Comparison of ENCODE assay signal across 16 cellular contexts in genomic region chr3:59578129-59578528, GRCh38.
DNase-seq lines count a peak whose midpoint lies in the region; ATAC-seq and TF ChIP-seq lines count a peak whose summit lies in the region.
"Had no signal": no experiment of that assay in that cellular context is flagged by ENCODE, and none has a peak within 500 bp of the region (broad histone marks: within the 10 kb centered on the region; RNA-seq: fewer than 3 reads in every experiment).

No MANE protein-coding gene starts in this region.

- no peak overlapping the region for H2AFZ ChIP-seq in DND-41 (ENCODE audit: low read depth, low read length)

- peak overlapping the region; percentile 33; the same call in 1 of the 2 replicates for H3K27ac ChIP-seq in DND-41 (ENCODE audit: low read length)
- H3K27ac ChIP-seq: BLaER1 had no signal

- intact Hi-C loops in activated T-helper 1 cell treated with anti-CD3 and anti-CD28 coated beads, Interleukin-12 subunit alpha, Interleukin-12 subunit beta, Interleukin-2, Interleukin-4 antibody, amounts not matched to agents 30 ng/mL and 10 ng/mL and 1 ng/mL, durations not matched to agents 14 hours and 24 hours and 36 hours (cut with micrococcal nuclease) = loop anchor here (5.0 to 10.0 kb wide), 2 partner anchors 207 to 499 kb away; no protein-coding TSS in a partner anchor

- no peak overlapping the region for H3K4me3 Mint-ChIP-seq in activated T-helper 1 cell treated with anti-CD3 and anti-CD28 coated beads, Interleukin-12 subunit alpha, Interleukin-12 subunit beta, Interleukin-2, Interleukin-4 antibody, amounts not matched to agents 30 ng/mL and 10 ng/mL and 1 ng/mL, durations not matched to agents 14 hours and 24 hours and 36 hours
- no peak overlapping the region for H3K4me3 Mint-ChIP-seq in neural crest cell
- H3K4me3 Mint-ChIP-seq: CD14-positive monocyte; CD4-positive, alpha-beta memory T cell; H9 had no signal

- no peaks in the 10 kb centered on the region for H4K20me1 ChIP-seq in DND-41 (ENCODE audit: insufficient read depth, low read length)
- H4K20me1 ChIP-seq: BLaER1 had no signal

- H3K36me3 ChIP-seq in DND-41 (ENCODE audit: insufficient read depth, low read length) = no peaks in the 10 kb centered on the region
- H3K36me3 ChIP-seq: BLaER1 had no signal

- peaks cover 4% of the 10 kb centered on the region for H3K4me1 Mint-ChIP-seq in activated T-helper 1 cell treated with anti-CD3 and anti-CD28 coated beads, Interleukin-12 subunit alpha, Interleukin-12 subunit beta, Interleukin-2, Interleukin-4 antibody, amounts not matched to agents 30 ng/mL and 10 ng/mL and 1 ng/mL, durations not matched to agents 14 hours and 24 hours and 36 hours (ENCODE audit: low read depth)
- H3K4me1 Mint-ChIP-seq in neural crest cell = no peaks in the 10 kb centered on the region
- H3K4me1 Mint-ChIP-seq: CD14-positive monocyte, H9 had no signal

- H3K27ac Mint-ChIP-seq in activated T-helper 1 cell treated with anti-CD3 and anti-CD28 coated beads, Interleukin-12 subunit alpha, Interleukin-12 subunit beta, Interleukin-2, Interleukin-4 antibody, amounts not matched to agents 30 ng/mL and 10 ng/mL and 1 ng/mL, durations not matched to agents 14 hours and 24 hours and 36 hours = peak overlapping the region; percentile 19
- peak overlapping the region; percentile 19 for H3K27ac Mint-ChIP-seq in neural crest cell (ENCODE audit: unreplicated experiment)
- H3K27ac Mint-ChIP-seq: H9 had no signal

- H3K36me3 Mint-ChIP-seq in activated T-helper 1 cell treated with anti-CD3 and anti-CD28 coated beads, Interleukin-12 subunit alpha, Interleukin-12 subunit beta, Interleukin-2, Interleukin-4 antibody, amounts not matched to agents 30 ng/mL and 10 ng/mL and 1 ng/mL, durations not matched to agents 14 hours and 24 hours and 36 hours (ENCODE audit: low read depth) = no peaks in the 10 kb centered on the region
- H3K36me3 Mint-ChIP-seq in neural crest cell (ENCODE audit: low read depth) = no peaks in the 10 kb centered on the region
- H3K36me3 Mint-ChIP-seq: CD14-positive monocyte had no signal

- no peak overlapping the region for H3K4me3 ChIP-seq in DND-41 (ENCODE audit: low read depth in 1 of 2, low read length in 2 of 2)
- H3K4me3 ChIP-seq: BLaER1 had no signal

- no peak overlapping the region for H3K4me2 ChIP-seq in DND-41 (ENCODE audit: insufficient read depth, low read length)
- H3K4me2 ChIP-seq: BLaER1 had no signal

- no peaks in the 10 kb centered on the region for H3K9me3 ChIP-seq in DND-41 (ENCODE audit: insufficient read depth, low read length, severe bottlenecking)

- TF ChIP-seq CTCF in DND-41 (IDR thresholded peaks at IDR 0.05; ENCODE audit: borderline replicate concordance, extremely low read depth, low read length, poor library complexity, severe bottlenecking) (no peak), neural crest cell (conservative IDR thresholded peaks at IDR 0.05) (no peak)

- no peak overlapping the region for H3K9ac ChIP-seq in DND-41 (ENCODE audit: low read depth, low read length)
- H3K9ac ChIP-seq: BLaER1 had no signal

- DNase-seq in DND-41 (no peak), neural crest cell (ENCODE audit: low read depth, low spot score) (no peak), NCI-H1048 (lab: John Stamatoyannopoulos, UW) (no peak), SW480 (ENCODE audit: low spot score) (no peak)
- DNase-seq in activated T-helper 1 cell treated with anti-CD3 and anti-CD28 coated beads, Interleukin-12 subunit alpha, Interleukin-12 subunit beta, Interleukin-2, Interleukin-4 antibody, amounts not matched to agents 30 ng/mL and 10 ng/mL and 1 ng/mL, durations not matched to agents 14 hours and 24 hours and 36 hours (ENCODE audit: low spot score) = no peak
- DNase-seq in stimulated activated naive CD4-positive, alpha-beta T cell treated with Interleukin-2 at 50 U/mL for 16 hours (lab: John Stamatoyannopoulos, UW) = no peak
- DNase-seq: 8988T; CD4-positive, alpha-beta memory T cell; DMS153; DMS79; GF-D8; H9 had no signal

- peaks cover 8% of the 10 kb centered on the region for H3K9me3 Mint-ChIP-seq in activated T-helper 1 cell treated with anti-CD3 and anti-CD28 coated beads, Interleukin-12 subunit alpha, Interleukin-12 subunit beta, Interleukin-2, Interleukin-4 antibody, amounts not matched to agents 30 ng/mL and 10 ng/mL and 1 ng/mL, durations not matched to agents 14 hours and 24 hours and 36 hours
- H3K9me3 Mint-ChIP-seq in neural crest cell = no peaks in the 10 kb centered on the region

- H3K79me2 ChIP-seq in DND-41 (ENCODE audit: insufficient read depth, low read length) = no peaks in the 10 kb centered on the region

- ATAC-seq in DND-41 (ENCODE audit: insufficient read depth, low read depth) (no peak), esophagus mucosa (peak; percentile 66), HG03469 (IDR thresholded peaks at IDR 0.05; ENCODE audit: unreplicated experiment) (no peak)

- H3K4me1 ChIP-seq in DND-41 (ENCODE audit: insufficient read depth, low read length) = peaks cover 25% of the 10 kb centered on the region

- H3K27me3 ChIP-seq in DND-41 (ENCODE audit: insufficient read depth, low read length, poor library complexity) = no peaks in the 10 kb centered on the region
- H3K27me3 ChIP-seq: BLaER1 had no signal

- no peaks in the 10 kb centered on the region for H3K27me3 Mint-ChIP-seq in activated T-helper 1 cell treated with anti-CD3 and anti-CD28 coated beads, Interleukin-12 subunit alpha, Interleukin-12 subunit beta, Interleukin-2, Interleukin-4 antibody, amounts not matched to agents 30 ng/mL and 10 ng/mL and 1 ng/mL, durations not matched to agents 14 hours and 24 hours and 36 hours (ENCODE audit: insufficient read depth)
- H3K27me3 Mint-ChIP-seq in neural crest cell (ENCODE audit: low read depth) = no peaks in the 10 kb centered on the region
- H3K27me3 Mint-ChIP-seq: CD4-positive, alpha-beta memory T cell had no signal
